Comparison of ENCODE assay signal across 8 cellular contexts in genomic region chr6:12288844-12289654, GRCh38. TPM values are rescaled to one million over a fixed set of nuclear protein-coding genes. Genes with fewer than 3 reads are reported as not detected.
DNase-seq lines count a peak whose midpoint lies in the region; ATAC-seq and TF ChIP-seq lines count a peak whose summit lies in the region.

No MANE protein-coding gene starts in this region.

- no peaks in the 10 kb centered on the region for H3K9me3 Mint-ChIP-seq in naive thymus-derived CD4-positive, alpha-beta T cell

- H3K27ac ChIP-seq in esophagus squamous epithelium (peak overlapping the region; percentile 59 to 75 (median 72)), suprapubic skin (peak overlapping the region; percentile 84)
- H3K27ac ChIP-seq in naive thymus-derived CD4-positive, alpha-beta T cell (ENCODE audit: low read depth, low read length): no peak overlapping the region

- ATAC-seq in GM21825 (IDR thresholded peaks at IDR 0.05; ENCODE audit: unreplicated experiment) (peak; percentile 31), GM18517 (IDR thresholded peaks at IDR 0.05; ENCODE audit: unreplicated experiment) (no peak)
- ATAC-seq in naive thymus-derived CD4-positive, alpha-beta T cell: peak; percentile 65

- H3K4me1 Mint-ChIP-seq in naive thymus-derived CD4-positive, alpha-beta T cell: peaks cover 7 to 22% (median 16%) of the 10 kb centered on the region in 7 donors

- H3K4me3 ChIP-seq in BJ (ENCODE audit: low read depth, low read length) (peak overlapping the region; percentile 58), esophagus squamous epithelium (peak overlapping the region; percentile 25 to 63 (median 52)), suprapubic skin (peak overlapping the region; percentile 55)
- peak overlapping the region; percentile 46 for H3K4me3 ChIP-seq in naive thymus-derived CD4-positive, alpha-beta T cell (ENCODE audit: low read length)

- H3K9me3 ChIP-seq in esophagus squamous epithelium: no peaks in the 10 kb centered on the region
- H3K9me3 ChIP-seq in naive thymus-derived CD4-positive, alpha-beta T cell (ENCODE audit: control insufficient read depth in 2 of 3, low read length in 3 of 3): no peaks in the 10 kb centered on the region
- H3K9me3 ChIP-seq in suprapubic skin: no peaks in the 10 kb centered on the region

- peak; percentile 89 for TF ChIP-seq CTCF in BJ (IDR thresholded peaks at IDR 0.05; ENCODE audit: insufficient read depth, low read depth, low read length)
- peak; percentile 25 to 87 (median 74) for TF ChIP-seq CTCF in esophagus squamous epithelium (IDR thresholded peaks at IDR 0.05)
- peak; percentile 52 to 65 for TF ChIP-seq CTCF in suprapubic skin (IDR thresholded peaks at IDR 0.05)

- H3K27me3 ChIP-seq in BJ (ENCODE audit: control insufficient read depth, insufficient read depth, low read length) (no peaks in the 10 kb centered on the region), esophagus squamous epithelium (peaks cover 0 to 19% (median 0%) of the 10 kb centered on the region in 4 donors), suprapubic skin (no peaks in the 10 kb centered on the region)
- H3K27me3 ChIP-seq in naive thymus-derived CD4-positive, alpha-beta T cell (ENCODE audit: control insufficient read depth in 2 of 2, insufficient read depth in 2 of 2, low read length in 2 of 2): peaks cover 0 to 3% of the 10 kb centered on the region in 2 donors

- DNase-seq in BJ (ENCODE audit: low read depth): no peak
- peak; percentile 78 for DNase-seq in NCI-H82 (lab: John Stamatoyannopoulos, UW)
- peak; percentile 14 for DNase-seq in activated CD8-positive, alpha-beta memory T cell treated with anti-CD3 and anti-CD28 coated beads, Interleukin-2, amount 50 U/mL, for 1 hour (ENCODE audit: extremely low read depth)
- DNase-seq in esophagus squamous epithelium (lab: John Stamatoyannopoulos, UW): no peak
- DNase-seq in naive thymus-derived CD4-positive, alpha-beta T cell: peak in 6 of 9 donors; percentile 30 to 53 (median 41)
- DNase-seq in suprapubic skin (ENCODE audit: low spot score in 2 of 2): no peak

- H3K4me1 ChIP-seq in esophagus squamous epithelium (peaks cover 5 to 68% (median 8%) of the 10 kb centered on the region in 3 donors), suprapubic skin (peaks cover 60% of the 10 kb centered on the region)
- no peaks in the 10 kb centered on the region for H3K4me1 ChIP-seq in naive thymus-derived CD4-positive, alpha-beta T cell (ENCODE audit: control insufficient read depth in 2 of 2, insufficient read depth in 2 of 2, low read length in 2 of 2)

- intact Hi-C loops in esophagus squamous epithelium (cut with DNase I): no loop called here
- intact Hi-C loops in naive thymus-derived CD4-positive, alpha-beta T cell (cut with micrococcal nuclease): loop anchor here (1.0 to 10.0 kb wide), 9 partner anchors 54 to 704 kb away; no protein-coding TSS in a partner anchor

- peaks cover 31 to 53% (median 41%) of the 10 kb centered on the region in 5 donors for H3K27me3 Mint-ChIP-seq in naive thymus-derived CD4-positive, alpha-beta T cell

- TF ChIP-seq POLR2A in esophagus squamous epithelium (IDR thresholded peaks at IDR 0.05) (no peak), suprapubic skin (IDR thresholded peaks at IDR 0.05) (no peak)

- H3K4me3 Mint-ChIP-seq in naive thymus-derived CD4-positive, alpha-beta T cell: peak overlapping the region; percentile 82 to 96 (median 88)

- TF ChIP-seq EP300 in suprapubic skin (IDR thresholded peaks at IDR 0.05): no peak

- POLR2A ChIA-PET in BJ (lab: Charles Lee): no interaction called here
- POLR2A ChIA-PET in naive thymus-derived CD4-positive, alpha-beta T cell (lab: Charles Lee): no interaction called here

- 30 to 31% methylated on average over 10 of the region's 10 CpGs for WGBS in esophagus squamous epithelium, 2 donors
- 33% methylated on average over 10 of the region's 10 CpGs for WGBS in suprapubic skin

- CTCF ChIA-PET in BJ (lab: Yijun Ruan, JAX): interaction anchor here (0.6 to 14.0 kb wide), 29 partner anchors 8 to 708 kb away, joined by 3 to 212 read pairs (median 4); no protein-coding TSS in a partner anchor
- CTCF ChIA-PET in naive thymus-derived CD4-positive, alpha-beta T cell (lab: Charles Lee): interaction anchor here (0.9 to 2.0 kb wide), 6 partner anchors 8 to 635 kb away, joined by 3 to 16 read pairs (median 5); no protein-coding TSS in a partner anchor

- H3K36me3 Mint-ChIP-seq in naive thymus-derived CD4-positive, alpha-beta T cell: peaks cover 0 to 2% (median 0%) of the 10 kb centered on the region in 5 donors

- H3K27ac Mint-ChIP-seq in naive thymus-derived CD4-positive, alpha-beta T cell: no peak overlapping the region

- H3K36me3 ChIP-seq in BJ (ENCODE audit: control insufficient read depth, insufficient read depth, low read length) (no peaks in the 10 kb centered on the region), esophagus squamous epithelium (peaks cover 0 to under 1% (median 0%) of the 10 kb centered on the region in 3 donors), suprapubic skin (no peaks in the 10 kb centered on the region)
- H3K36me3 ChIP-seq in naive thymus-derived CD4-positive, alpha-beta T cell (ENCODE audit: control insufficient read depth in 2 of 3, insufficient read depth in 3 of 3, low read length in 3 of 3): no peaks in the 10 kb centered on the region

RNA-seq across cellular contexts. Expression of gene EDN1, which starts 1.1 kb away (rescaled TPM):
- polyA plus RNA-seq in BJ (2011; rRNA removed): 3.2 and 4.0 TPM in 2 replicates
- 2.2 and 2.8 TPM in 2 replicates for polyA minus RNA-seq in BJ (2011; rRNA and poly(A)+ RNA removed)
- total RNA-seq in esophagus squamous epithelium (10 to 100 TPM in 1 of 4 donors, 1 to 10 TPM in 3; 3.0 to 11.8 (median 5.9) TPM), suprapubic skin (10 to 100 TPM; 18.7 to 23.3 (median 20.7) TPM)
- total RNA-seq in naive thymus-derived CD4-positive, alpha-beta T cell: 1 to 10 TPM in 4 of 5 experiments, under 1 TPM in 1; 0.17 to 1.7 (median 1.4) TPM
- polyA plus RNA-seq in naive thymus-derived CD4-positive, alpha-beta T cell: under 1 TPM in 1 of 2 donors, not detected in 1; 0.12 TPM

Comparison
In these comparisons a context has a peak if more than half of its experiments do, and no peak if none do; other contexts are left out.
1. DNase-seq: peak in NCI-H82 (single experiment), activated CD8-positive, alpha-beta memory T cell treated with anti-CD3 and anti-CD28 coated beads, Interleukin-2, amount 50 U/mL, for 1 hour (single experiment) and naive thymus-derived CD4-positive, alpha-beta T cell (6 of 9); none in BJ (single experiment), esophagus squamous epithelium (single experiment) and suprapubic skin (0 of 2).
2. Peak in every context shown above with its lines, with median percentiles within 50 percentile points of each other: H3K4me3 ChIP-seq and CTCF ChIP-seq.